8 cellular contexts compared by ENCODE assay signal in genomic region chr20:32820698-32821378, GRCh38. TPM values are rescaled to one million over a fixed set of nuclear protein-coding genes. Genes with fewer than 3 reads are reported as not detected.
A peak's percentile ranks its signal among the peaks of the same experiment; 100 is the strongest.
DNase-seq lines count a peak whose midpoint lies in the region; ATAC-seq and TF ChIP-seq lines count a peak whose summit lies in the region.

No MANE protein-coding gene starts in this region.

- H3K27ac Mint-ChIP-seq in T-helper 1 cell treated with Interleukin-12 subunit alpha and Interleukin-12 subunit beta and Interleukin-4 antibody, amounts not matched to agents 30 μg/mL and 1 μg/mL, for 36 hours, result peak overlapping the region; percentile 97

- TF ChIP-seq CTCF in fibroblast of villous mesenchyme (IDR thresholded peaks at IDR 0.05; ENCODE audit: insufficient read depth, low read depth, low read length), result no peak
- TF ChIP-seq CTCF in gastrocnemius medialis (IDR thresholded peaks at IDR 0.05 in 4 of 5, conservative IDR thresholded peaks at IDR 0.05 in 1 of 5), result no peak

- H3K27me3 Mint-ChIP-seq in T-helper 1 cell treated with Interleukin-12 subunit alpha and Interleukin-12 subunit beta and Interleukin-4 antibody, amounts not matched to agents 30 μg/mL and 1 μg/mL, for 36 hours (ENCODE audit: low read depth), result no peaks in the 10 kb centered on the region

- H3K9me3 ChIP-seq in HAP-1 (no peaks in the 10 kb centered on the region), gastrocnemius medialis (no peaks in the 10 kb centered on the region)

- ATAC-seq in gastrocnemius medialis (peak in 1 of 2 donors; percentile 11), GM18907 (IDR thresholded peaks at IDR 0.05; ENCODE audit: unreplicated experiment) (no peak)

- in situ Hi-C loops in HAP-1 (cut with MboI; ENCODE audit: low sequenced_read_pairs) (no loop called here), gastrocnemius medialis (cut with MboI; ENCODE audit: low sequenced_read_pairs in 4 of 4) (no loop called here)

- H3K4me1 Mint-ChIP-seq in T-helper 1 cell treated with Interleukin-12 subunit alpha and Interleukin-12 subunit beta and Interleukin-4 antibody, amounts not matched to agents 30 μg/mL and 1 μg/mL, for 36 hours (ENCODE audit: low read depth), result peaks cover 37% of the 10 kb centered on the region

- TF ChIP-seq POLR2A in gastrocnemius medialis (IDR thresholded peaks at IDR 0.05), result no peak

- peaks cover 10% of the 10 kb centered on the region for H3K36me3 ChIP-seq in HAP-1 (replicated peaks)
- H3K36me3 ChIP-seq in gastrocnemius medialis, result no peaks in the 10 kb centered on the region

- DNase-seq in HAP-1 (ENCODE audit: low spot score in 2 of 2), result no peak
- DNase-seq in fibroblast of villous mesenchyme (ENCODE audit: low read depth), result peak; percentile 11
- no peak for DNase-seq in gastrocnemius medialis
- no peak for DNase-seq in NCI-H510A (lab: John Stamatoyannopoulos, UW)
- no peak for DNase-seq in stimulated activated naive CD4-positive, alpha-beta T cell treated with Interleukin-2 at 50 U/mL for 16 hours (lab: John Stamatoyannopoulos, UW)
- DNase-seq in NCI-H1417 treated with DMSO at 0.1 percent for 48 hours (lab: John Stamatoyannopoulos, UW), result no peak

- H3K9me3 Mint-ChIP-seq in T-helper 1 cell treated with Interleukin-12 subunit alpha and Interleukin-12 subunit beta and Interleukin-4 antibody, amounts not matched to agents 30 μg/mL and 1 μg/mL, for 36 hours, result no peaks in the 10 kb centered on the region

- peak overlapping the region; percentile 87 for H3K4me3 ChIP-seq in HAP-1
- peak overlapping the region; percentile 92 for H3K4me3 ChIP-seq in fibroblast of villous mesenchyme (ENCODE audit: low read depth, low read length)
- peak overlapping the region; percentile 67 to 91 (median 71) for H3K4me3 ChIP-seq in gastrocnemius medialis

- no peaks in the 10 kb centered on the region for H3K27me3 ChIP-seq in HAP-1 (ENCODE audit: low read depth)
- H3K27me3 ChIP-seq in gastrocnemius medialis, result no peaks in the 10 kb centered on the region

- H3K4me1 ChIP-seq in HAP-1 (peaks cover 17% of the 10 kb centered on the region), gastrocnemius medialis (peaks cover 31 to 33% of the 10 kb centered on the region in 2 donors)

- peak overlapping the region; percentile 77 to 96 (median 89) for H3K27ac ChIP-seq in gastrocnemius medialis

- peak overlapping the region; percentile 96 for H3K4me3 Mint-ChIP-seq in T-helper 1 cell treated with Interleukin-12 subunit alpha and Interleukin-12 subunit beta and Interleukin-4 antibody, amounts not matched to agents 30 μg/mL and 1 μg/mL, for 36 hours

- H3K36me3 Mint-ChIP-seq in T-helper 1 cell treated with Interleukin-12 subunit alpha and Interleukin-12 subunit beta and Interleukin-4 antibody, amounts not matched to agents 30 μg/mL and 1 μg/mL, for 36 hours (ENCODE audit: low read depth), result peaks cover 2% of the 10 kb centered on the region

- intact Hi-C loops in gastrocnemius medialis (cut with DNase I; ENCODE audit: low total_unique reads), result no loop called here

RNA-seq across cellular contexts. Expression of gene MAPRE1, which starts 1.1 kb away (rescaled TPM):
- total RNA-seq in fibroblast of villous mesenchyme (94.1 and 133 TPM in 2 replicates), gastrocnemius medialis (10 to 100 TPM; 33.9 to 53.5 (median 42.3) TPM)

RNA-seq across cellular contexts. Expression of gene EFCAB8, which starts 37.9 kb away (rescaled TPM):
- total RNA-seq in fibroblast of villous mesenchyme (0.32 and 1.3 TPM in 2 replicates), gastrocnemius medialis (not detected)

RNA-seq across cellular contexts. Expression of gene DNMT3B, which starts 58.7 kb away (rescaled TPM):
- total RNA-seq in fibroblast of villous mesenchyme, result 3.2 and 3.5 TPM in 2 replicates
- total RNA-seq in gastrocnemius medialis, result under 1 TPM; 0.20 to 0.39 (median 0.30) TPM
